ENCODE assay signal across 8 cellular contexts in the genomic region with DNA sequence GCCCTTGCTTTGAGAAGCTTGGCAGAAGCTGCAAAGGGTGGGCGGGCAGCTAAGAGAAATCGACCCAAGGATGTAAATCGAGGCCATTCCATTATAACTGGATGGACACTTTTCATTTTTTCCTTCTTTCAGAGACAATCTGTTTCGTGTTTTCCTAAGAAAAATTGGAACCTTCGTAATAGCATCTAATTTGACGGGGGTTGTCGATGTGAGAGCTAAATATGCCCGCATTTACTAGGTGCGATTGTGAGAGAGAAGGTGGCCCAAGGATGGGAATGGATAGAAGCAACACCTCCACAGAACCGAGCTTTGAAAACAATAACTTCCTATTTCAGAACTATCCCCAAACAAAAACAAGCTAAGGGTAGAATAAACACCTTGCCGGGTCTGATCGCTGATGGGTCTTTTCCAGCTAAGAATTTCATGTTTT. TPM values are rescaled to one million over a fixed set of nuclear protein-coding genes. Genes with fewer than 3 reads are reported as not detected.
A peak's percentile ranks its signal among the peaks of the same experiment; 100 is the strongest.
DNase-seq lines count a peak whose midpoint lies in the region; ATAC-seq and TF ChIP-seq lines count a peak whose summit lies in the region.

No MANE protein-coding gene starts in this region.

- H3K9me3 ChIP-seq in mesenchymal stem cell (ENCODE audit: control insufficient read depth, low read length) (no peaks in the 10 kb centered on the region), tibial artery (no peaks in the 10 kb centered on the region)

- peaks cover 0 to 3% of the 10 kb centered on the region in 2 donors for H3K36me3 Mint-ChIP-seq in activated T-cell treated with anti-CD3 and anti-CD28 coated beads, Interleukin-2, amount 50 U/mL, for 72 hours (ENCODE audit: insufficient read depth in 2 of 2)

- H3K4me1 ChIP-seq in mesenchymal stem cell (ENCODE audit: control insufficient read depth, insufficient read depth, low read depth, low read length) (peaks cover 10% of the 10 kb centered on the region), tibial artery (peaks cover 0 to 35% (median 19%) of the 10 kb centered on the region in 4 donors)

- H3K27me3 Mint-ChIP-seq in activated T-cell treated with anti-CD3 and anti-CD28 coated beads, Interleukin-2, amount 50 U/mL, for 72 hours (ENCODE audit: low read depth), result peaks cover 55% of the 10 kb centered on the region

- H3K27me3 ChIP-seq in mesenchymal stem cell (ENCODE audit: control insufficient read depth in 1 of 2, insufficient read depth in 1 of 2, low read length in 2 of 2), result no peaks in the 10 kb centered on the region
- no peaks in the 10 kb centered on the region for H3K27me3 ChIP-seq in tibial artery

- H2AFZ ChIP-seq in mesenchymal stem cell (ENCODE audit: low read depth, low read length), result no peak overlapping the region

- TF ChIP-seq CTCF in astrocyte of the cerebellum (IDR thresholded peaks at IDR 0.05; ENCODE audit: low read depth, low read length, missing control alignments) (no peak), tibial artery (IDR thresholded peaks at IDR 0.05) (no peak)

- H3K4ac ChIP-seq in mesenchymal stem cell (ENCODE audit: low read depth in 1 of 2, low read length in 2 of 2), result no peak overlapping the region

- peaks cover 47% of the 10 kb centered on the region for H3K4me1 Mint-ChIP-seq in activated T-cell treated with anti-CD3 and anti-CD28 coated beads, Interleukin-2, amount 50 U/mL, for 72 hours (ENCODE audit: low read depth)

- no peak overlapping the region for H3K23ac ChIP-seq in mesenchymal stem cell (ENCODE audit: low read length in 2 of 2)

- H2BK120ac ChIP-seq in mesenchymal stem cell (ENCODE audit: low read depth, low read length), result no peak overlapping the region

- H2BK12ac ChIP-seq in mesenchymal stem cell (ENCODE audit: low read length in 2 of 2), result no peak overlapping the region

- ATAC-seq in activated T-cell treated with anti-CD3 and anti-CD28 coated beads, Interleukin-2, amount 50 U/mL, for 72 hours (replicated peaks in 1 of 2), result no peak

- no peak overlapping the region for H2AK5ac ChIP-seq in mesenchymal stem cell (ENCODE audit: low read length, severe bottlenecking)

- H3K4me3 Mint-ChIP-seq in activated T-cell treated with anti-CD3 and anti-CD28 coated beads, Interleukin-2, amount 50 U/mL, for 72 hours, result peak overlapping the region; percentile 40 to 77

- intact Hi-C loops in tibial artery (cut with DNase I; ENCODE audit: low total_unique reads), result no loop called here

- WGBS in mesenchymal stem cell, result 38% methylated on average over 10 of the region's 12 CpGs

- H3K4me2 ChIP-seq in mesenchymal stem cell (ENCODE audit: low read length, poor library complexity, severe bottlenecking), result peak overlapping the region; percentile 51

- H3K27ac Mint-ChIP-seq in activated T-cell treated with anti-CD3 and anti-CD28 coated beads, Interleukin-2, amount 50 U/mL, for 72 hours, result no peak overlapping the region

- H4K8ac ChIP-seq in mesenchymal stem cell (ENCODE audit: low read length), result peak overlapping the region; percentile 77

- no peak overlapping the region for H2BK5ac ChIP-seq in mesenchymal stem cell (ENCODE audit: low read depth, low read length, poor library complexity, severe bottlenecking)

- H3K36me3 ChIP-seq in mesenchymal stem cell (ENCODE audit: control insufficient read depth in 1 of 2, insufficient read depth in 2 of 2, low read depth in 1 of 2, low read length in 2 of 2) (peaks cover 0 to 5% of the 10 kb centered on the region in 2 experiments), tibial artery (no peaks in the 10 kb centered on the region)

- in situ Hi-C loops in astrocyte of the cerebellum (cut with HindIII; ENCODE audit: low sequenced_read_pairs), result no loop called here

- no peak overlapping the region for H3K14ac ChIP-seq in mesenchymal stem cell (ENCODE audit: low read length in 2 of 2)

- H2BK15ac ChIP-seq in mesenchymal stem cell (ENCODE audit: low read depth, poor library complexity, severe bottlenecking), result no peak overlapping the region

- peak overlapping the region; percentile 76 for H4K91ac ChIP-seq in mesenchymal stem cell (ENCODE audit: low read length)

- H3K79me1 ChIP-seq in mesenchymal stem cell (replicated peaks; ENCODE audit: low read length, poor library complexity, severe bottlenecking), result no peaks in the 10 kb centered on the region

- H3K9me3 Mint-ChIP-seq in activated T-cell treated with anti-CD3 and anti-CD28 coated beads, Interleukin-2, amount 50 U/mL, for 72 hours, result no peaks in the 10 kb centered on the region

- H3K4me3 ChIP-seq in astrocyte of the cerebellum (ENCODE audit: low read depth, low read length) (peak overlapping the region; percentile 42), mesenchymal stem cell (ENCODE audit: insufficient read depth in 1 of 2, low read depth in 1 of 2, low read length in 2 of 2) (peak overlapping the region; percentile 67 to 83), tibial artery (peak overlapping the region; percentile 67 to 75)

- peak overlapping the region; percentile 87 for H3K9ac ChIP-seq in mesenchymal stem cell (ENCODE audit: low read length)

- DNase-seq in activated T-cell treated with anti-CD3 and anti-CD28 coated beads, Interleukin-2, amount 50 U/mL, for 72 hours, result no peak
- DNase-seq in activated T-cell treated with anti-CD3 and anti-CD28 coated beads, Interleukin-2, amount 50 U/mL, for 1 hour, result no peak
- DNase-seq in astrocyte of the cerebellum (ENCODE audit: low read depth), result no peak
- no peak for DNase-seq in mesenchymal stem cell
- DNase-seq in tibial artery, result no peak
- no peak for DNase-seq in occipital lobe (lab: John Stamatoyannopoulos, UW)
- no peak for DNase-seq in stimulated activated CD4-positive, alpha-beta T cell treated with anti-CD3 and anti-CD28 coated beads, Interleukin-4, amount 100 ng/mL, for 1 hour
- DNase-seq in GM19238 (ENCODE audit: insufficient read length, low spot score), result no peak

- peak overlapping the region in 1 of 2 experiments; percentile 67 for H3K18ac ChIP-seq in mesenchymal stem cell (ENCODE audit: low read depth in 1 of 2, low read length in 2 of 2)

- H3K27ac ChIP-seq in mesenchymal stem cell (ENCODE audit: low read length, poor library complexity, severe bottlenecking) (peak overlapping the region; percentile 0), tibial artery (peak overlapping the region; percentile 80 to 82)

RNA-seq across cellular contexts. Expression of a gene that starts 0.8 kb away (rescaled TPM):
- total RNA-seq in activated T-cell treated with anti-CD3 and anti-CD28 coated beads, Interleukin-2, amount 50 U/mL, for 72 hours, result under 1 TPM in 1 of 2 donors, not detected in 1; 0.79 TPM
- polyA plus RNA-seq in mesenchymal stem cell (2013, experiment 1 of 2), result 0.91 TPM
- polyA plus RNA-seq in mesenchymal stem cell (2013, experiment 2 of 2), result 1.1 TPM
- not detected for total RNA-seq in occipital lobe

RNA-seq across cellular contexts. Expression of a gene that starts 12.1 kb away (rescaled TPM):
- total RNA-seq in activated T-cell treated with anti-CD3 and anti-CD28 coated beads, Interleukin-2, amount 50 U/mL, for 72 hours, result under 1 TPM in 1 of 2 donors, not detected in 1; 0.14 TPM
- polyA plus RNA-seq in mesenchymal stem cell (2013, experiment 1 of 2), result 2.0 TPM
- polyA plus RNA-seq in mesenchymal stem cell (2013, experiment 2 of 2), result 2.0 TPM
- total RNA-seq in occipital lobe, result not detected

RNA-seq across cellular contexts. Expression of a gene that starts 16.2 kb away (rescaled TPM):
- total RNA-seq in activated T-cell treated with anti-CD3 and anti-CD28 coated beads, Interleukin-2, amount 50 U/mL, for 72 hours, result under 1 TPM in 1 of 2 donors, not detected in 1; 0.31 TPM
- polyA plus RNA-seq in mesenchymal stem cell (2013, experiment 1 of 2), result 0.62 TPM
- 0.59 TPM for polyA plus RNA-seq in mesenchymal stem cell (2013, experiment 2 of 2)
- not detected for total RNA-seq in occipital lobe

RNA-seq across cellular contexts. Expression of a gene that starts 21.0 kb away (rescaled TPM):
- total RNA-seq in activated T-cell treated with anti-CD3 and anti-CD28 coated beads, Interleukin-2, amount 50 U/mL, for 72 hours, result not detected
- 0.39 TPM for polyA plus RNA-seq in mesenchymal stem cell (2013, experiment 1 of 2)
- polyA plus RNA-seq in mesenchymal stem cell (2013, experiment 2 of 2), result 0.51 TPM
- total RNA-seq in occipital lobe, result not detected

RNA-seq across cellular contexts. Expression of a gene that starts 25.1 kb away (rescaled TPM):
- not detected for total RNA-seq in activated T-cell treated with anti-CD3 and anti-CD28 coated beads, Interleukin-2, amount 50 U/mL, for 72 hours
- polyA plus RNA-seq in mesenchymal stem cell (2013, experiment 1 of 2), result 3.1 TPM
- polyA plus RNA-seq in mesenchymal stem cell (2013, experiment 2 of 2), result 3.2 TPM
- total RNA-seq in occipital lobe, result not detected
